17 cellular contexts compared by ENCODE assay signal in the genomic region with DNA sequence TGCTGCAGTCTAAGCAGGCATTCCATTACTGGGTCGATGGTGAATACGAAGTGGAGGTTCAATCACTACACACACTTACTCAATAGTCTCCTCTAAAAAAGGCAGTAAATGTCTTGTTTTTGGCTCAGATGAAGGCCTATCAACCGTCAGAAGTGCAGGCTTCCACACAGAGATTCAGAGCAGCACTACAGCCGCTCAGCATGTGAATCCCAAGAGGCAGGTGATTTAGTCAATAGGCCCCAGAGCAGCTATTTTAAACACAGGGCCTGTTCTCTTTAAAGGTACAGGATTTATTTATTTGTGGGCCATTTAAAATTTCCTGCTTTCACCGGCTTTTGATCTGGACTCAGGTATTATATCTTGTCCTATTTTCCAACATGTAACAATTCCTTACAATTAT.
DNase-seq lines count a peak whose midpoint lies in the region; ATAC-seq and TF ChIP-seq lines count a peak whose summit lies in the region.
"Had no signal": no experiment of that assay in that cellular context is flagged by ENCODE, and none has a peak within 500 bp of the region (broad histone marks: within the 10 kb centered on the region; RNA-seq: fewer than 3 reads in every experiment).

No MANE protein-coding gene starts in this region.

- H4K20me1 ChIP-seq in neural progenitor cell (ENCODE audit: low read depth), result no peaks in the 10 kb centered on the region
- H4K20me1 ChIP-seq in mammary epithelial cell (ENCODE audit: insufficient read depth, low read length), result no peaks in the 10 kb centered on the region

- no TSS peak for BruUV-seq in mammary epithelial cell (replicated peaks; lab: Mats Ljungman, UMichigan)

- H3K4me2 ChIP-seq in neural progenitor cell (no peak overlapping the region), mammary epithelial cell (ENCODE audit: insufficient read depth, low read depth, low read length) (no peak overlapping the region)

- no peaks in the 10 kb centered on the region for H3K36me3 Mint-ChIP-seq in neural progenitor cell
- H3K36me3 Mint-ChIP-seq: CD14-positive monocyte had no signal

- 35% methylated on average over 5 of the region's 5 CpGs for WGBS in mammary epithelial cell (ENCODE audit: low coverage, missing lambda C conversion rate)

- H3K4me3 ChIP-seq in neural progenitor cell (no peak overlapping the region), mammary epithelial cell (replicated peaks in 1 of 3; ENCODE audit: insufficient read depth in 1 of 3, low read depth in 2 of 3, low read length in 3 of 3) (no peak overlapping the region)
- H3K4me3 ChIP-seq: GM12878, K562, SK-N-MC had no signal

- H3K36me3 ChIP-seq in neural progenitor cell (no peaks in the 10 kb centered on the region), mammary epithelial cell (ENCODE audit: insufficient read depth, low read length) (no peaks in the 10 kb centered on the region)

- dilution Hi-C loops in mammary epithelial cell (cut with HindIII; ENCODE audit: low sequenced_read_pairs), result no loop called here

- no peak overlapping the region for H3K27ac Mint-ChIP-seq in neural progenitor cell
- H3K27ac Mint-ChIP-seq: CD14-positive monocyte had no signal

- no peaks in the 10 kb centered on the region for H3K79me2 ChIP-seq in neural progenitor cell (ENCODE audit: low read depth)
- no peaks in the 10 kb centered on the region for H3K79me2 ChIP-seq in mammary epithelial cell (ENCODE audit: insufficient read depth, low read length)

- DNase-seq in NCI-H1417 (lab: John Stamatoyannopoulos, UW) (peak in 2 of 3 experiments; percentile 7 to 33), NCI-H1417 treated with DMSO at 0.1 percent for 48 hours (lab: John Stamatoyannopoulos, UW) (no peak), NCI-H1436 treated with DMSO at 0.1 percent for 48 hours (lab: John Stamatoyannopoulos, UW) (peak; percentile 77), NCI-H345 treated with DMSO at 0.1 percent for 48 hours (lab: John Stamatoyannopoulos, UW; ENCODE audit: unreplicated experiment) (peak; percentile 25), neural progenitor cell (ENCODE audit: low spot score) (peak; percentile 9), mammary epithelial cell (no peak), DMS114 treated with DMSO at 0.1 percent for 48 hours (lab: John Stamatoyannopoulos, UW; ENCODE audit: unreplicated experiment) (no peak)
- DNase-seq: GF-D8, NCI-H1694, NCI-H510A, NCI-H774 had no signal

- in situ Hi-C loops in mammary epithelial cell (cut with MboI; ENCODE audit: low sequenced_read_pairs in 2 of 2), result no loop called here

- no peaks in the 10 kb centered on the region for H3K9me3 Mint-ChIP-seq in neural progenitor cell

- no peaks in the 10 kb centered on the region for H3K4me1 Mint-ChIP-seq in neural progenitor cell
- H3K4me1 Mint-ChIP-seq: CD14-positive monocyte had no signal

- intact Hi-C loops in mammary epithelial cell (cut with micrococcal nuclease), result no loop called here

- peaks cover 2% of the 10 kb centered on the region for H3K27me3 Mint-ChIP-seq in neural progenitor cell (ENCODE audit: insufficient read depth, low read depth)

- peak overlapping the region; percentile 12 for H2AFZ ChIP-seq in neural progenitor cell (replicated peaks)
- H2AFZ ChIP-seq in mammary epithelial cell (ENCODE audit: low read depth, low read length), result no peak overlapping the region

- H3K27ac ChIP-seq in neural progenitor cell, result no peak overlapping the region
- H3K27ac ChIP-seq in mammary epithelial cell (ENCODE audit: insufficient read depth, low read depth, low read length), result no peak overlapping the region
- H3K27ac ChIP-seq: 22Rv1, SK-N-MC had no signal

- TF ChIP-seq CTCF in neural progenitor cell (IDR thresholded peaks at IDR 0.05), result no peak
- no peak for TF ChIP-seq CTCF in mammary epithelial cell (conservative IDR thresholded peaks at IDR 0.05 in 1 of 2, IDR thresholded peaks at IDR 0.05 in 1 of 2; ENCODE audit: extremely low read depth in 1 of 2, insufficient read depth in 1 of 2, low read depth in 1 of 2, low read length in 2 of 2)

- H3F3A ChIP-seq in neural progenitor cell (ENCODE audit: low read depth), result no peaks in the 10 kb centered on the region

- no peaks in the 10 kb centered on the region for H3K27me3 ChIP-seq in neural progenitor cell
- H3K27me3 ChIP-seq in mammary epithelial cell (ENCODE audit: insufficient read depth, low read length), result no peaks in the 10 kb centered on the region

- H3K9me3 ChIP-seq in neural progenitor cell (ENCODE audit: low read depth) (no peaks in the 10 kb centered on the region), mammary epithelial cell (replicated peaks; ENCODE audit: insufficient read depth, low read length) (no peaks in the 10 kb centered on the region)

- no peak overlapping the region for H3K9ac ChIP-seq in neural progenitor cell
- H3K9ac ChIP-seq in mammary epithelial cell (ENCODE audit: insufficient read depth, low read length), result no peak overlapping the region

- CTCF ChIA-PET in mammary epithelial cell (lab: Charles Lee; ENCODE audit: low non-redundant PET), result no interaction called here

- no peak overlapping the region for H3K4me3 Mint-ChIP-seq in neural progenitor cell
- H3K4me3 Mint-ChIP-seq: CD14-positive monocyte had no signal

- peaks cover 13% of the 10 kb centered on the region for H3K4me1 ChIP-seq in neural progenitor cell
- no peaks in the 10 kb centered on the region for H3K4me1 ChIP-seq in mammary epithelial cell (ENCODE audit: insufficient read depth, low read length)

- ATAC-seq in HG03039 (IDR thresholded peaks at IDR 0.05; ENCODE audit: unreplicated experiment), result no peak
- ATAC-seq: GM12878, K562 had no signal

Comparison
In these comparisons a context has a peak if more than half of its experiments do, and no peak if none do; other contexts are left out.
1. DNase-seq: peak in NCI-H1417 (2 of 3), NCI-H1436 treated with DMSO at 0.1 percent for 48 hours (single experiment), NCI-H345 treated with DMSO at 0.1 percent for 48 hours (single experiment) and neural progenitor cell (single experiment); none in NCI-H1417 treated with DMSO at 0.1 percent for 48 hours (single experiment), mammary epithelial cell (single experiment) and DMS114 treated with DMSO at 0.1 percent for 48 hours (single experiment).